13 cellular contexts compared by ENCODE assay signal in the genomic region with DNA sequence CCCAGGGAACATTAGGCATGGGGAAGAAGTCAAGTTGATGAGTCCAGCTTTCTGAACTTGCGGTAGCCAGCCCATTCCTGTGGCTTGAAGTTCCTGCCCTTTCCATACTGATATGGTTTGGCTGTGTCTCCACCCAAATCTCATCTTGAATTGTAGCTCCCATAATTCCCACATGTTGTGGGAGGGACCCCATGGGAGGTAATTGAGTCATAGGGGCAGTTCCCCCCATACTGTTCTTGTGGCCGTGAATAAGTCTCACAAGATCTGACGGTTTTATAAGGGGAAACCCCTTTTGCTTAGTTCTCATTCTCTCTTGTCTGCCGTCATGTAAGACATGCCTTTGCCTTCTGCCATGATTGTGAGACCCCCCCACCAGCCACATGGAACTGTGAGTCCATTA. TPM values are rescaled to one million over a fixed set of nuclear protein-coding genes. Genes with fewer than 3 reads are reported as not detected.
DNase-seq lines count a peak whose midpoint lies in the region; ATAC-seq, FAIRE-seq and TF ChIP-seq lines count a peak whose summit lies in the region.
"Not testable (repeated sequence)": the region's sequence is repeated elsewhere in the genome, so short reads cannot be mapped to it uniquely, and the experiment has no call there.
"Had no signal": no experiment of that assay in that cellular context is flagged by ENCODE, and none has a peak within 500 bp of the region (broad histone marks: within the 10 kb centered on the region; RNA-seq: fewer than 3 reads in every experiment).

No MANE protein-coding gene starts in this region.

- FAIRE-seq in GM12878 (lab: Jason Lieb, UNC) = not testable (repeated sequence)

- TF ChIP-seq RAD21 in GM12878 (IDR thresholded peaks at IDR 0.05; ENCODE audit: insufficient read depth, low read depth, low read length) = not testable (repeated sequence)

- not testable (repeated sequence) for H3K9me3 ChIP-seq in SU-DHL-6 (ENCODE audit: insufficient read depth, low read length); GM12878 (replicated peaks; ENCODE audit: control insufficient read depth, insufficient read depth, low read length)

- TF ChIP-seq POLR2A in NB4 (IDR thresholded peaks at IDR 0.05; ENCODE audit: extremely low read depth, insufficient read length); GM12878 (IDR thresholded peaks at IDR 0.05; ENCODE audit: low read depth, low read length): not testable (repeated sequence)

- H3K36me3 Mint-ChIP-seq in activated T-helper 17 cell treated with anti-CD3 and anti-CD28 coated beads, Interleukin-2, amount 50 U/mL, for 72 hours (ENCODE audit: low read depth); osteocyte (ENCODE audit: unreplicated experiment): not testable (repeated sequence)

- H3K27ac ChIP-seq in SU-DHL-6 (ENCODE audit: low read depth, low read length) (peak overlapping the region; percentile 98), GM12878 (ENCODE audit: control insufficient read depth, insufficient read depth) (peak overlapping the region; percentile 39; the same call in 1 of the 2 replicates)

- ATAC-seq in GM19395 (IDR thresholded peaks at IDR 0.05; ENCODE audit: unreplicated experiment) (peak; percentile 38), GM12878 (peak; percentile 26; the same call in 2 of the 3 replicates)
- peak; percentile 64 for ATAC-seq in activated T-helper 17 cell treated with anti-CD3 and anti-CD28 coated beads, Interleukin-2, amount 50 U/mL, for 72 hours (replicated peaks)
- peak; percentile 62 for ATAC-seq in stimulated activated naive CD8-positive, alpha-beta T cell treated with anti-CD3 and anti-CD28 coated beads, Interleukin-15, amount 100 ng/mL, for 72 hours

- peaks cover 43% of the 10 kb centered on the region for H3K4me1 ChIP-seq in GM12878 (ENCODE audit: control insufficient read depth, insufficient read depth, low read length)

- BruUV-seq in GM12878 (replicated peaks; lab: Mats Ljungman, UMichigan) = not testable (repeated sequence)

- intact Hi-C loops in GM12878 (cut with micrococcal nuclease; ENCODE audit: unreplicated experiment) = not testable (repeated sequence)

- H4K20me1 ChIP-seq in SU-DHL-6 (ENCODE audit: low read depth, low read length); GM12878 (ENCODE audit: control insufficient read depth, insufficient read depth): not testable (repeated sequence)

- H2AFZ ChIP-seq in SU-DHL-6 (ENCODE audit: low read depth, low read length, severe bottlenecking); GM12878 (ENCODE audit: control insufficient read depth, low read depth, low read length): not testable (repeated sequence)

- CTCF ChIA-PET in GM12878 (lab: Yijun Ruan, JAX) = interaction anchor here (1.0 kb wide), 1 partner anchor 16 kb away, joined by 3 read pairs; no protein-coding TSS in a partner anchor

- not testable (repeated sequence) for H3K27me3 Mint-ChIP-seq in activated T-helper 17 cell treated with anti-CD3 and anti-CD28 coated beads, Interleukin-2, amount 50 U/mL, for 72 hours; osteocyte (ENCODE audit: unreplicated experiment); stimulated activated naive CD8-positive, alpha-beta T cell treated with anti-CD3 and anti-CD28 coated beads, Interleukin-15, amount 100 ng/mL, for 72 hours

- not testable (repeated sequence) for H3K27ac Mint-ChIP-seq in activated T-helper 17 cell treated with anti-CD3 and anti-CD28 coated beads, Interleukin-2, amount 50 U/mL, for 72 hours; osteocyte (ENCODE audit: unreplicated experiment); stimulated activated naive CD8-positive, alpha-beta T cell treated with anti-CD3 and anti-CD28 coated beads, Interleukin-15, amount 100 ng/mL, for 72 hours

- not testable (repeated sequence) for H3K4me3 Mint-ChIP-seq in activated T-helper 17 cell treated with anti-CD3 and anti-CD28 coated beads, Interleukin-2, amount 50 U/mL, for 72 hours; osteocyte (ENCODE audit: unreplicated experiment); stimulated activated naive CD8-positive, alpha-beta T cell treated with anti-CD3 and anti-CD28 coated beads, Interleukin-15, amount 100 ng/mL, for 72 hours

- TF ChIP-seq EP300 in GM12878 (IDR thresholded peaks at IDR 0.05; ENCODE audit: borderline replicate concordance in 1 of 2, control insufficient read depth in 1 of 2, low read depth in 2 of 2, low read length in 2 of 2) = not testable (repeated sequence)

- peak overlapping the region; percentile 43 for H3K4me2 ChIP-seq in SU-DHL-6 (ENCODE audit: low read depth, low read length, poor library complexity, severe bottlenecking)
- H3K4me2 ChIP-seq in GM12878 (ENCODE audit: control insufficient read depth, insufficient read depth) = not testable (repeated sequence)

- DNase-seq in Daoy (ENCODE audit: low read depth) (peak; percentile 52), NB4 (ENCODE audit: low read depth) (peak; percentile 23), osteocyte (ENCODE audit: extremely low spot score, unreplicated experiment) (peak; percentile 15)
- not testable (repeated sequence) for DNase-seq in GM12878 (ENCODE audit: low read depth, low spot score); stimulated activated naive CD8-positive, alpha-beta T cell treated with anti-CD3 and anti-CD28 coated beads, Interleukin-15, amount 100 ng/mL, for 72 hours

- not testable (repeated sequence) for H3K4me3 ChIP-seq in NB4 (ENCODE audit: low read depth, low read length); SU-DHL-6 (ENCODE audit: insufficient read depth, low read length, poor library complexity, severe bottlenecking); GM12878

- H3K9me2 ChIP-seq in SU-DHL-6 (replicated peaks; ENCODE audit: insufficient read depth, low read length) = not testable (repeated sequence)

- not testable (repeated sequence) for H3K36me3 ChIP-seq in SU-DHL-6 (ENCODE audit: low read length); GM12878 (ENCODE audit: control insufficient read depth in 2 of 2, insufficient read depth in 2 of 2, low read length in 1 of 2)

- in situ Hi-C loops in GM12878 (cut with MboI) = not testable (repeated sequence)

- POLR2A ChIA-PET in GM12878 (lab: Charles Lee) = not testable (repeated sequence)

- H3K9ac ChIP-seq in SU-DHL-6 (ENCODE audit: low read length) = peak overlapping the region; percentile 75; the same call in 1 of the 2 replicates
- H3K9ac ChIP-seq in GM12878 (ENCODE audit: control insufficient read depth, insufficient read depth, low read length) = not testable (repeated sequence)

- H3K27me3 ChIP-seq in SU-DHL-6 (ENCODE audit: low read length); GM12878 (replicated peaks in 1 of 2; ENCODE audit: control insufficient read depth in 2 of 2, insufficient read depth in 2 of 2, low read length in 1 of 2): not testable (repeated sequence)

- peaks cover 38% of the 10 kb centered on the region for H3F3A ChIP-seq in SU-DHL-6 (ENCODE audit: insufficient read depth)

- H3K79me2 ChIP-seq in SU-DHL-6 (ENCODE audit: insufficient read depth, low read length); GM12878 (ENCODE audit: control insufficient read depth, insufficient read depth, low read length): not testable (repeated sequence)

- 28% methylated on average over 4 of the region's 4 CpGs for WGBS in GM12878 (ENCODE audit: insufficient coverage, insufficient replicate concordance, low lambda C conversion rate, missing lambda C conversion rate)

- SMC1A ChIA-PET in GM12878 (lab: Charles Lee; ENCODE audit: uncharacterized antibody, unreplicated experiment) = interaction anchor here (0.6 to 1.9 kb wide), 5 partner anchors 12 to 23 kb away, joined by 3 to 7 read pairs (median 4); no protein-coding TSS in a partner anchor

- RAD21 ChIA-PET in GM12878 (lab: Charles Lee; ENCODE audit: unreplicated experiment) = interaction anchor here (1.1 kb wide), 1 partner anchor 24 kb away, joined by 4 read pairs; no protein-coding TSS in a partner anchor

- not testable (repeated sequence) for TF ChIP-seq CTCF in NB4 (IDR thresholded peaks at IDR 0.05; ENCODE audit: low read depth, low read length); SU-DHL-6 (IDR thresholded peaks at IDR 0.05; ENCODE audit: insufficient read depth, low read length, poor library complexity, severe bottlenecking); GM12878 (IDR thresholded peaks at IDR 0.05 in 2 of 3, conservative IDR thresholded peaks at IDR 0.05 in 1 of 3; ENCODE audit: control insufficient read depth in 2 of 3, extremely low read depth in 1 of 3, insufficient read depth in 1 of 3, low read depth in 3 of 3, low read length in 3 of 3); osteocyte (IDR thresholded peaks at IDR 0.05)

- not testable (repeated sequence) for H3K9me3 Mint-ChIP-seq in activated T-helper 17 cell treated with anti-CD3 and anti-CD28 coated beads, Interleukin-2, amount 50 U/mL, for 72 hours; osteocyte (ENCODE audit: unreplicated experiment); stimulated activated naive CD8-positive, alpha-beta T cell treated with anti-CD3 and anti-CD28 coated beads, Interleukin-15, amount 100 ng/mL, for 72 hours

- H3K4me1 Mint-ChIP-seq in activated T-helper 17 cell treated with anti-CD3 and anti-CD28 coated beads, Interleukin-2, amount 50 U/mL, for 72 hours; osteocyte (ENCODE audit: unreplicated experiment): not testable (repeated sequence)
- H3K4me1 Mint-ChIP-seq in stimulated activated naive CD8-positive, alpha-beta T cell treated with anti-CD3 and anti-CD28 coated beads, Interleukin-15, amount 100 ng/mL, for 72 hours = peaks cover 23% of the 10 kb centered on the region

RNA-seq across cellular contexts. Expression of a gene that starts 15.1 kb away (rescaled TPM):
- not detected in 2 replicates for total RNA-seq in Daoy (2014; rRNA removed; shearing (Covaris generic))
- total RNA-seq in activated T-helper 17 cell treated with anti-CD3 and anti-CD28 coated beads, Interleukin-2, amount 50 U/mL, for 72 hours = 10 to 100 TPM in 1 of 2 donors, 1 to 10 TPM in 1; 6.4 to 36.6 TPM
- 165 and 176 TPM in 2 replicates for total RNA-seq in GM12878 (2013; cell fraction: nucleolus; rRNA removed)
- total RNA-seq in GM12878 (2014; rRNA removed) (28.7 and 31.2 TPM in 2 replicates), GM12878 (2014; rRNA removed; fragmentation: Illumina TruSeq; extraction: Trizol) (31.9 and 35.1 TPM in 2 replicates), GM12878 (2021) (165 and 169 TPM in 2 replicates), osteocyte (not detected in 2 replicates)
- 175 TPM for polyA plus RNA-seq in GM12878 (2011; ENCODE audit: low read depth)
- polyA plus RNA-seq in GM12878 (2011; rRNA removed) (34.5 and 61.7 TPM in 2 replicates), GM12878 (2014; fragmentation: Illumina TruSeq; extraction: Trizol) (97.7 and 107 TPM in 2 replicates), GM12878 (2014; fragmentation: Nextera tagmentation; extraction: Ambion mirVana) (10 to 100 TPM; 13.1 to 92.7 TPM), GM12878 (2014; rRNA removed) (93.5 and 128 TPM in 2 replicates), GM12878 (2016; fragmentation: Nextera tagmentation; extraction: Ambion mirVana) (10 to 100 TPM; 71.3 to 79.7 TPM)
- 57.8 and 71.0 TPM in 2 replicates for polyA plus RNA-seq in GM12878 (2011; cell fraction: cytosol; rRNA removed)
- polyA plus RNA-seq in GM12878 (2011; cell fraction: nucleus; rRNA removed) = 98.1 and 141 TPM in 2 replicates
- 246 and 275 TPM in 2 replicates for polyA plus RNA-seq in GM12878 (2012)
- polyA minus RNA-seq in GM12878 (2011; rRNA and poly(A)+ RNA removed) = 70.5 and 86.6 TPM in 2 replicates
- polyA minus RNA-seq in GM12878 (2011; cell fraction: cytosol; rRNA and poly(A)+ RNA removed) = 55.2 and 55.6 TPM in 2 replicates
- polyA minus RNA-seq in GM12878 (2011; cell fraction: nucleus; rRNA and poly(A)+ RNA removed) = 48.6 and 100 TPM in 2 replicates
- total RNA-seq: H1, M059J, SJSA1 had no signal
- polyA plus RNA-seq: A549; CD8-positive, alpha-beta memory T cell; H1 had no signal
